Comparison of ENCODE assay signal across 10 cellular contexts in the genomic region with DNA sequence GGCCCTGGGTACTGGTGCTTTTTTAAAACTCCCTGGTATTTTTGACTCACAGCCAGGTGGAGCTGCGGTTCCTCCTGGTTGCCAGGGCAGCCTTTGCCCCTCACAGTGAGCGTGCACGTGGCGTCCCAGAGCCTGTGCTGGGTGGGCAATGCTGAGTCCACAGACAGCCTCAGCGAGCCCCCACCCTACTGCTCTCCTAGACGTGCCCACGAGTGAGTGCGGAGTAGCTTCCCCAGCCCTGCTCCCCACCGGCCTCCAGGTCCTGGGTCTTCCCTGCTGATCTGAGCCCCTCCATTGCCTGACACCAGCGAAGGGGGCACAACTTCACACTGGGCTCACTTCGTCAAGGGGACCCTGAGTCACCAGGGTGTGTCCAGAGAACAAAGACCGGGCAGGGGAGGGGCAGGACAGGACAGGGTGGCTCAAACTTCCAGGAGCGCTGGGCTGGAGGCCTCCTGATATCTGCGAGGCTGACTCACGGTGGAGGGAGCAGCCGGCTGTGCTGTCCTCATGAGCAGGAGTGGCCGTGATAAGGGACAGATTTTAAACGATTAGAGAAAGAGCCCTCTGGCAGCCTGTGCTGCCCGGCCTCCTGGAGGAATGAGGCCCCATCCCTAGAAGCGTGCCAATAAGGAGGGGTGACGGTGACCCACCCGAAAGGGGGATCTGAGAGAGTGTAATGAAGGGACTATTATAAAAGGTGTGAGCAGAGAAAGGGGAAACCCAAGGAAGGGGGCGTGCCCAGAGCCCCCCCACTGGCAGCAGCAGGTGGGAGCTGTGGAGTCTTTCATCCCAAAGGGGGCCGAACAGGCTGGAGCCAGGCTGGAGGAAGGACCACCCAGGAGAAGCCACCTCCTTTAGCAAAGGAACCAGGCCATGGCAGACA.
A peak's percentile ranks its signal among the peaks of the same experiment; 100 is the strongest.
DNase-seq lines count a peak whose midpoint lies in the region; ATAC-seq, FAIRE-seq and TF ChIP-seq lines count a peak whose summit lies in the region.
"Had no signal": no experiment of that assay in that cellular context is flagged by ENCODE, and none has a peak within 500 bp of the region (broad histone marks: within the 10 kb centered on the region; RNA-seq: fewer than 3 reads in every experiment).

No MANE protein-coding gene starts in this region.

- H3K9me3 ChIP-seq in HCT116 (ENCODE audit: control insufficient read depth in 1 of 2, insufficient read depth in 1 of 2, low read depth in 1 of 2, low read length in 2 of 2), result peaks cover 0 to 10% of the 10 kb centered on the region in 2 experiments; a peak in 1 of 4 replicates
- H3K9me3 ChIP-seq in small intestine (ENCODE audit: control insufficient read depth, low read depth), result peaks cover 2% of the 10 kb centered on the region

- H3K9ac ChIP-seq in HCT116 (ENCODE audit: low read length), result peak overlapping the region; percentile 78

- H3K9me2 ChIP-seq in HCT116 (ENCODE audit: insufficient read depth), result no peaks in the 10 kb centered on the region

- H3K4me1 ChIP-seq in HCT116 (ENCODE audit: control insufficient read depth in 1 of 2, insufficient read depth in 2 of 2, low read length in 2 of 2) (peaks cover 42 to 64% of the 10 kb centered on the region in 2 experiments), small intestine (ENCODE audit: control insufficient read depth in 2 of 2, insufficient read depth in 1 of 2, low read depth in 1 of 2, low read length in 1 of 2) (peaks cover 3 to 7% of the 10 kb centered on the region in 2 donors)

- ATAC-seq in HCT116 (peak; percentile 75), left cardiac atrium (peak in 1 of 2 donors; percentile 80), GM18858 (IDR thresholded peaks at IDR 0.05; ENCODE audit: unreplicated experiment) (no peak)
- ATAC-seq: natural killer cell had no signal

- H3K36me3 ChIP-seq in HCT116 (ENCODE audit: control insufficient read depth in 1 of 2, insufficient read depth in 2 of 2, low read length in 2 of 2) (no peaks in the 10 kb centered on the region), small intestine (ENCODE audit: control insufficient read depth in 2 of 2, insufficient read depth in 2 of 2, low read length in 2 of 2) (no peaks in the 10 kb centered on the region)

- peak overlapping the region; percentile 97 for H3K27ac ChIP-seq in HCT116 (ENCODE audit: low read depth, low read length)
- peak overlapping the region; percentile 27 to 91 for H3K27ac ChIP-seq in small intestine (ENCODE audit: low read depth in 1 of 2, low read length in 1 of 2)

- DNase-seq in HCT116 (ENCODE audit: low read depth, low spot score), result peak; percentile 96
- peak; percentile 99 for DNase-seq in SW480 (ENCODE audit: low spot score)
- peak; percentile 34 for DNase-seq in left cardiac atrium
- peak; percentile 97 for DNase-seq in small intestine
- no peak for DNase-seq in NCI-H2196 (lab: John Stamatoyannopoulos, UW; ENCODE audit: unreplicated experiment)
- DNase-seq in GF-D8 (lab: John Stamatoyannopoulos, UW), result no peak
- no peak for DNase-seq in globus pallidus (ENCODE audit: low spot score)
- DNase-seq: KG1, natural killer cell had no signal

- H3K79me2 ChIP-seq in HCT116 (ENCODE audit: insufficient read depth, low read length), result no peaks in the 10 kb centered on the region

- TF ChIP-seq CTCF in HCT116 (IDR thresholded peaks at IDR 0.05 in 2 of 3, conservative IDR thresholded peaks at IDR 0.05 in 1 of 3; ENCODE audit: borderline replicate concordance in 1 of 3, insufficient read depth in 1 of 3, low read depth in 2 of 3, low read length in 2 of 3), result peak in 1 of 3 experiments; percentile 8; a peak in 1 of 6 replicates

- no peaks in the 10 kb centered on the region for H4K20me1 ChIP-seq in HCT116 (ENCODE audit: insufficient read depth)

- H3K4me3 ChIP-seq in HCT116 (replicated peaks in 1 of 2; ENCODE audit: low read depth in 1 of 2, low read length in 2 of 2) (peak overlapping the region; percentile 13 to 41), small intestine (ENCODE audit: low read depth in 1 of 2, low read length in 2 of 2) (no peak overlapping the region)

- no peak for FAIRE-seq in small intestine (lab: Jason Lieb, UNC)

- RAD21 ChIA-PET in HCT116 (lab: Charles Lee; ENCODE audit: low non-redundant PET in 1 of 2, low total read pairs in 2 of 2, uncharacterized antibody in 2 of 2, unreplicated experiment in 2 of 2), result interaction anchor here in 1 of 2 experiments (0.6 kb wide), 1 partner anchor 211 kb away, joined by 3 read pairs; no protein-coding TSS in a partner anchor

- H2AFZ ChIP-seq in HCT116 (ENCODE audit: low read depth, low read length, poor library complexity, severe bottlenecking), result peak overlapping the region; percentile 22

- TF ChIP-seq POLR2A in HCT116 (IDR thresholded peaks at IDR 0.05; ENCODE audit: borderline replicate concordance, extremely low read depth, insufficient read depth, insufficient read length), result no peak

- H3K4me2 ChIP-seq in HCT116 (ENCODE audit: low read length), result peak overlapping the region; percentile 80

- H3K27me3 ChIP-seq in HCT116 (ENCODE audit: insufficient read depth, low read length) (no peaks in the 10 kb centered on the region), small intestine (ENCODE audit: control insufficient read depth in 2 of 2, insufficient read depth in 2 of 2, low read length in 2 of 2) (no peaks in the 10 kb centered on the region)

- POLR2A ChIA-PET in HCT116 (lab: Charles Lee), result interaction anchor here (1.4 to 1.6 kb wide), 3 partner anchors 10 to 252 kb away, joined by 3 to 7 read pairs (median 6); no protein-coding TSS in a partner anchor

- BruUV-seq in HCT116 (replicated peaks; lab: Mats Ljungman, UMichigan), result TSS peak; percentile 95

- TF ChIP-seq RAD21 in HCT116 (IDR thresholded peaks at IDR 0.05; ENCODE audit: low read depth), result no peak

- CTCF ChIA-PET in HCT116 (lab: Charles Lee), result interaction anchor here (0.6 to 1.5 kb wide), 11 partner anchors 10 to 243 kb away, joined by 3 to 6 read pairs (median 3); no protein-coding TSS in a partner anchor

- intact Hi-C loops in HCT116 (cut with micrococcal nuclease) (loop anchor here (2.0 to 5.0 kb wide), 2 partner anchors 119 to 130 kb away; partner anchors contain the start of gene ANO1), left cardiac atrium (cut with DNase I) (no loop called here)

- 20 to 48% (median 32%) methylated on average over 24 of the region's 24 CpGs for WGBS in small intestine, 3 donors

TF ChIP-seq in HCT116, 20 proteins besides CTCF, POLR2A, EP300 and RAD21 (continues in another document):
- TF ChIP-seq EGR1 (IDR thresholded peaks at IDR 0.05; ENCODE audit: low read depth), result no peak
- no peak for TF ChIP-seq FOSL1 (IDR thresholded peaks at IDR 0.05; ENCODE audit: low read depth)
- peak; percentile 93 for TF ChIP-seq TCF7L2 (IDR thresholded peaks at IDR 0.05; ENCODE audit: borderline replicate concordance, extremely low read depth, insufficient read depth, insufficient read length)
- no peak for TF ChIP-seq ZNF274 (IDR thresholded peaks at IDR 0.05; ENCODE audit: low read depth, low read length)
- TF ChIP-seq SIN3A (IDR thresholded peaks at IDR 0.05; ENCODE audit: low read depth), result no peak
- TF ChIP-seq SRF (IDR thresholded peaks at IDR 0.05; ENCODE audit: low read depth), result no peak
- TF ChIP-seq YY1 (IDR thresholded peaks at IDR 0.05; ENCODE audit: extremely low read depth, insufficient replicate concordance, low read depth, low read length), result no peak
- TF ChIP-seq EZH2phosphoT487 (IDR thresholded peaks at IDR 0.05; ENCODE audit: borderline replicate concordance), result no peak
- no peak for TF ChIP-seq MAX (IDR thresholded peaks at IDR 0.05)
- no peak for TF ChIP-seq ATF3 (IDR thresholded peaks at IDR 0.05)
- TF ChIP-seq ZFX (IDR thresholded peaks at IDR 0.05), result no peak; the same call in 1 of the 2 replicates
- TF ChIP-seq JUND (IDR thresholded peaks at IDR 0.05), result no peak
- no peak for TF ChIP-seq CEBPB (IDR thresholded peaks at IDR 0.05; ENCODE audit: low read depth)
- peak; percentile 57 for TF ChIP-seq POLR2AphosphoS5 (IDR thresholded peaks at IDR 0.05; ENCODE audit: low read depth, low read length)
- no peak for TF ChIP-seq CBX3 (IDR thresholded peaks at IDR 0.05; ENCODE audit: low read depth)
- TF ChIP-seq, protein P1, sequence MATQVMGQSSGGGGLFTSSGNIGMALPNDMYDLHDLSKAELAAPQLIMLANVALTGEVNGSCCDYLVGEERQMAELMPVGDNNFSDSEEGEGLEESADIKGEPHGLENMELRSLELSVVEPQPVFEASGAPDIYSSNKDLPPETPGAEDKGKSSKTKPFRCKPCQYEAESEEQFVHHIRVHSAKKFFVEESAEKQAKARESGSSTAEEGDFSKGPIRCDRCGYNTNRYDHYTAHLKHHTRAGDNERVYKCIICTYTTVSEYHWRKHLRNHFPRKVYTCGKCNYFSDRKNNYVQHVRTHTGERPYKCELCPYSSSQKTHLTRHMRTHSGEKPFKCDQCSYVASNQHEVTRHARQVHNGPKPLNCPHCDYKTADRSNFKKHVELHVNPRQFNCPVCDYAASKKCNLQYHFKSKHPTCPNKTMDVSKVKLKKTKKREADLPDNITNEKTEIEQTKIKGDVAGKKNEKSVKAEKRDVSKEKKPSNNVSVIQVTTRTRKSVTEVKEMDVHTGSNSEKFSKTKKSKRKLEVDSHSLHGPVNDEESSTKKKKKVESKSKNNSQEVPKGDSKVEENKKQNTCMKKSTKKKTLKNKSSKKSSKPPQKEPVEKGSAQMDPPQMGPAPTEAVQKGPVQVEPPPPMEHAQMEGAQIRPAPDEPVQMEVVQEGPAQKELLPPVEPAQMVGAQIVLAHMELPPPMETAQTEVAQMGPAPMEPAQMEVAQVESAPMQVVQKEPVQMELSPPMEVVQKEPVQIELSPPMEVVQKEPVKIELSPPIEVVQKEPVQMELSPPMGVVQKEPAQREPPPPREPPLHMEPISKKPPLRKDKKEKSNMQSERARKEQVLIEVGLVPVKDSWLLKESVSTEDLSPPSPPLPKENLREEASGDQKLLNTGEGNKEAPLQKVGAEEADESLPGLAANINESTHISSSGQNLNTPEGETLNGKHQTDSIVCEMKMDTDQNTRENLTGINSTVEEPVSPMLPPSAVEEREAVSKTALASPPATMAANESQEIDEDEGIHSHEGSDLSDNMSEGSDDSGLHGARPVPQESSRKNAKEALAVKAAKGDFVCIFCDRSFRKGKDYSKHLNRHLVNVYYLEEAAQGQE (IDR thresholded peaks at IDR 0.05; ENCODE audit: low read depth), result no peak

Comparison
In these comparisons a context has a peak if more than half of its experiments do, and no peak if none do; other contexts are left out.
1. DNase-seq: peak in HCT116 (single experiment), SW480 (single experiment), left cardiac atrium (single experiment) and small intestine (single experiment); none in NCI-H2196 (single experiment), GF-D8 (single experiment) and globus pallidus (single experiment).
2. H3K4me3 ChIP-seq: peak in HCT116 (2 of 2); none in small intestine (0 of 2).